8 cellular contexts compared by ENCODE assay signal in the genomic region with DNA sequence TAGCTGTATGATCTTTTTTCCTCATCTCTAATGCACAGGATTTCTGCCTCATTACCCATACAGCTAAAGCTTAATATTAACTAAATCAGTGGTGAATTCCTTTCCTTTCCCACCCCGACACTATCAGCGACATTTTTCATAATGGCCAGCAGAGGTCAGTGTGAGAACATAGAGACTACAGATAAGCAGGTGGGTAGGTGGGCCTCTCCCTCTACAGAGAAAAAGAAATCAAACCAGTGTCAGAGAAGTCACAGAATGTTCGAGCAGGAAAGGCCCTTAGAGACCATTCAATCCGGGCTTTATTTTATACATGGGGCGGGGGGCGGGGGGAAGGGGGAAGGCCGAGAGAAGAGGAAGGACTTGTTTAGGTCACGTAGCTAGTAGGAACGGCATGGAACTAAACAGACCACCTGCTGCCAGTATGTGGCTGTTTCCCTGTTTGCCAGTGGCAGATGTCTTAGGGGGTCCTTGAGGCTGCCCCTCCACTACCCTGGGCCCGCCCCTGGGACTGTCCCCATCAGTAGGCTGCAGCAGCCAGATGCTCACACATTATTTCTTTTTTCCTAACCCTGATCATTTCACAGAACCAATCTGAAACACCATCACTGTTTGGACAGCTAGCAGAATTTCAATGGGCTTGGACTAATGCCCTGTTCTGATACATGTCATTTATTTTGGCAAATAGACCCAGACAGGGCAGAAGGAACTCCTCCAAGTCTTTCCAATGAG.
DNase-seq lines count a peak whose midpoint lies in the region; ATAC-seq and TF ChIP-seq lines count a peak whose summit lies in the region.

No MANE protein-coding gene starts in this region.

- no peaks in the 10 kb centered on the region for H3F3A ChIP-seq in PC-3 (ENCODE audit: low read length, unreplicated experiment)

- intact Hi-C loops in PC-3 (cut with micrococcal nuclease) = loop anchor here (1.0 to 10.0 kb wide), 3 partner anchors 80 to 312 kb away; no protein-coding TSS in a partner anchor

- H3K9me3 ChIP-seq in BE2C = no peaks in the 10 kb centered on the region
- H3K9me3 ChIP-seq in PC-3 (ENCODE audit: low read length) = no peaks in the 10 kb centered on the region
- no peaks in the 10 kb centered on the region for H3K9me3 ChIP-seq in fibroblast of lung (ENCODE audit: control insufficient read depth, insufficient read depth, low read depth, low read length)

- H3K27me3 ChIP-seq in BE2C = no peaks in the 10 kb centered on the region
- H3K27me3 ChIP-seq in PC-3 (ENCODE audit: low read length) = no peaks in the 10 kb centered on the region
- H3K27me3 ChIP-seq in fibroblast of lung (ENCODE audit: control insufficient read depth, insufficient read depth, low read length) = peaks cover 3% of the 10 kb centered on the region

- 0 out of 2 replicates have a peak overlapping the region, but pooled peaks have one; percentile 22 for H2AFZ ChIP-seq in PC-3 (ENCODE audit: low read length)
- no peak overlapping the region for H2AFZ ChIP-seq in fibroblast of lung (ENCODE audit: low read length)

- H3K4me1 ChIP-seq in BE2C (no peaks in the 10 kb centered on the region), PC-3 (ENCODE audit: insufficient read depth, low read length) (peaks cover 4% of the 10 kb centered on the region; the same call in 1 of the 2 replicates), fibroblast of lung (ENCODE audit: control insufficient read depth, extremely low read depth, insufficient read depth, low read length) (no peaks in the 10 kb centered on the region)

- CTCF ChIA-PET in PC-3 (lab: Charles Lee) = interaction anchor here (0.6 to 1.4 kb wide), 9 partner anchors 46 to 312 kb away, joined by 3 to 7 read pairs (median 3); no protein-coding TSS in a partner anchor

- H3K36me3 ChIP-seq in BE2C = no peaks in the 10 kb centered on the region
- no peaks in the 10 kb centered on the region for H3K36me3 ChIP-seq in PC-3 (ENCODE audit: low read depth, low read length)
- H3K36me3 ChIP-seq in fibroblast of lung (ENCODE audit: control insufficient read depth, insufficient read depth, low read length) = no peaks in the 10 kb centered on the region

- no peaks in the 10 kb centered on the region for H3K9me2 ChIP-seq in PC-3 (replicated peaks; ENCODE audit: low read length)

- H3K27ac ChIP-seq in PC-3 (ENCODE audit: low read length) (no peak overlapping the region), fibroblast of lung (ENCODE audit: insufficient read depth, low read length) (no peak overlapping the region)

- H3K79me2 ChIP-seq in PC-3 (ENCODE audit: low read length) = no peaks in the 10 kb centered on the region
- H3K79me2 ChIP-seq in fibroblast of lung (ENCODE audit: control insufficient read depth, insufficient read depth, low read length) = no peaks in the 10 kb centered on the region

- POLR2A ChIA-PET in PC-3 (lab: Charles Lee; ENCODE audit: unreplicated experiment) = no interaction called here

- ATAC-seq in GM18502 (IDR thresholded peaks at IDR 0.05; ENCODE audit: poor library complexity, unreplicated experiment) (peak; percentile 69), PC-3 (peak; percentile 64), HG02970 (IDR thresholded peaks at IDR 0.05; ENCODE audit: low FRiP score, unreplicated experiment) (no peak), GM21360 (IDR thresholded peaks at IDR 0.05; ENCODE audit: unreplicated experiment) (no peak)

- peak overlapping the region; percentile 17; the same call in 1 of the 2 replicates for H3K9ac ChIP-seq in PC-3 (ENCODE audit: low read length)
- H3K9ac ChIP-seq in fibroblast of lung (ENCODE audit: insufficient read depth, low read length) = no peak overlapping the region

- H3K4me3 ChIP-seq in BE2C (ENCODE audit: low read depth, low read length) = no peak overlapping the region
- no peak overlapping the region for H3K4me3 ChIP-seq in PC-3 (ENCODE audit: low read length)
- no peak overlapping the region for H3K4me3 ChIP-seq in fibroblast of lung (replicated peaks in 1 of 4; ENCODE audit: control extremely low read depth in 1 of 4, insufficient read depth in 1 of 4, low read depth in 3 of 4, low read length in 4 of 4)

- peak; percentile 61 for TF ChIP-seq CTCF in BE2C (IDR thresholded peaks at IDR 0.05; ENCODE audit: low read depth, low read length)
- TF ChIP-seq CTCF in PC-3 (conservative IDR thresholded peaks at IDR 0.05; ENCODE audit: low read depth, low read length) = peak; percentile 75
- peak; percentile 43 to 50 for TF ChIP-seq CTCF in fibroblast of lung (conservative IDR thresholded peaks at IDR 0.05 in 1 of 2, IDR thresholded peaks at IDR 0.05 in 1 of 2; ENCODE audit: low read depth in 1 of 2, low read length in 2 of 2)

- no peak for DNase-seq in BE2C
- DNase-seq in HK-2 (ENCODE audit: unreplicated experiment) = peak; percentile 16
- peak; percentile 65 for DNase-seq in PC-3
- DNase-seq in fibroblast of lung (ENCODE audit: low read depth in 2 of 2) = peak; percentile 58 to 61
- peak; percentile 1 for DNase-seq in pulmonary artery endothelial cell (ENCODE audit: low read depth, low spot score)

- no peaks in the 10 kb centered on the region for H4K20me1 ChIP-seq in PC-3 (ENCODE audit: low read length)
- H4K20me1 ChIP-seq in fibroblast of lung (ENCODE audit: control insufficient read depth, extremely low read depth, insufficient read depth, low read length) = no peaks in the 10 kb centered on the region

- BruUV-seq in PC-3 (replicated peaks; lab: Mats Ljungman, UMichigan) = no TSS peak

- no peak overlapping the region for H3K4me2 ChIP-seq in PC-3 (ENCODE audit: low read length)
- no peak overlapping the region for H3K4me2 ChIP-seq in fibroblast of lung (ENCODE audit: extremely low read depth, insufficient read depth, low read length)

Comparison
In these comparisons a context has a peak if more than half of its experiments do, and no peak if none do; other contexts are left out.
1. ATAC-seq: peak in GM18502 (single experiment) and PC-3 (single experiment); none in HG02970 (single experiment) and GM21360 (single experiment).
2. Peak in every context shown above with its lines, with median percentiles within 50 percentile points of each other: CTCF ChIP-seq.